1 cellular context compared by ENCODE assay signal in genomic region chr17:3888343-3889171, GRCh38.
TF ChIP-seq lines count a peak whose summit lies in the region.

No MANE protein-coding gene starts in this region.

TF ChIP-seq in K562, 482 proteins besides CTCF, POLR2A, EP300 and RAD21 (continued from another document):
- TF ChIP-seq MBD1 (CRISPR knock-in tag; IDR thresholded peaks at IDR 0.05) (no peak), DMBX1 (CRISPR knock-in tag; IDR thresholded peaks at IDR 0.05; ENCODE audit: borderline replicate concordance) (peak; percentile 49; the same call in 1 of the 2 replicates), MXI1 (IDR thresholded peaks at IDR 0.05; ENCODE audit: low read depth, low read length) (no peak), MTA1 (IDR thresholded peaks at IDR 0.05; ENCODE audit: borderline replicate concordance) (no peak), MCM2 (IDR thresholded peaks at IDR 0.05; ENCODE audit: low read depth) (no peak), ZNF324 (CRISPR knock-in tag; IDR thresholded peaks at IDR 0.05) (no peak), EZH2 (IDR thresholded peaks at IDR 0.05; ENCODE audit: borderline replicate concordance, low read depth, low read length) (no peak), NCOA1 (IDR thresholded peaks at IDR 0.05; ENCODE audit: low read depth) (no peak), ELF2 (CRISPR knock-in tag; IDR thresholded peaks at IDR 0.05) (no peak)
- TF ChIP-seq, protein P1, sequence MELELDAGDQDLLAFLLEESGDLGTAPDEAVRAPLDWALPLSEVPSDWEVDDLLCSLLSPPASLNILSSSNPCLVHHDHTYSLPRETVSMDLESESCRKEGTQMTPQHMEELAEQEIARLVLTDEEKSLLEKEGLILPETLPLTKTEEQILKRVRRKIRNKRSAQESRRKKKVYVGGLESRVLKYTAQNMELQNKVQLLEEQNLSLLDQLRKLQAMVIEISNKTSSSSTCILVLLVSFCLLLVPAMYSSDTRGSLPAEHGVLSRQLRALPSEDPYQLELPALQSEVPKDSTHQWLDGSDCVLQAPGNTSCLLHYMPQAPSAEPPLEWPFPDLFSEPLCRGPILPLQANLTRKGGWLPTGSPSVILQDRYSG (tag; conservative IDR thresholded peaks at IDR 0.05; ENCODE audit: low read depth): 0 out of 2 replicates have a peak, but pooled peaks have one; percentile 36
